Comparison of ENCODE assay signal across 8 cellular contexts in genomic region chr12:122031342-122032216, GRCh38. TPM values are rescaled to one million over a fixed set of nuclear protein-coding genes. Genes with fewer than 3 reads are reported as not detected.
DNase-seq lines count a peak whose midpoint lies in the region; ATAC-seq and TF ChIP-seq lines count a peak whose summit lies in the region.

No MANE protein-coding gene starts in this region.

- H3K79me2 ChIP-seq in neural cell (replicated peaks; ENCODE audit: insufficient read depth, low read length): peaks cover 45% of the 10 kb centered on the region

- TF ChIP-seq EP300 in Ishikawa (IDR thresholded peaks at IDR 0.05; ENCODE audit: borderline replicate concordance): no peak
- no peak for TF ChIP-seq EP300 in neural cell (conservative IDR thresholded peaks at IDR 0.05; ENCODE audit: poor library complexity, severe bottlenecking)

- no peaks in the 10 kb centered on the region for H3K9me3 Mint-ChIP-seq in activated CD4-positive, alpha-beta memory T cell treated with anti-CD3 and anti-CD28 coated beads for 36 hours

- TF ChIP-seq CTCF in epithelial cell of esophagus (IDR thresholded peaks at IDR 0.05; ENCODE audit: insufficient read depth, low read depth, low read length, missing control alignments): peak; percentile 72
- peak; percentile 44 for TF ChIP-seq CTCF in neural cell (IDR thresholded peaks at IDR 0.05; ENCODE audit: poor library complexity, severe bottlenecking)

- DNase-seq in COLO829 (ENCODE audit: low spot score) (peak; percentile 51), epithelial cell of esophagus (ENCODE audit: low read depth) (peak; percentile 47), middle frontal gyrus (ENCODE audit: extremely low spot score, low spot score) (no peak), NCI-H2081 treated with DMSO at 0.1 percent for 48 hours (lab: John Stamatoyannopoulos, UW) (no peak)
- DNase-seq in activated CD4-positive, alpha-beta memory T cell treated with anti-CD3 and anti-CD28 coated beads for 36 hours: peak; percentile 66

- POLR2A ChIA-PET in activated CD4-positive, alpha-beta memory T cell treated with anti-CD3 and anti-CD28 coated beads for 36 hours (lab: Charles Lee): no interaction called here

- no peaks in the 10 kb centered on the region for H3F3A ChIP-seq in neural cell (ENCODE audit: insufficient read depth, low read length, poor library complexity, severe bottlenecking)

- H3K27me3 ChIP-seq in neural cell (ENCODE audit: insufficient read depth, low read depth, low read length): no peaks in the 10 kb centered on the region

- CTCF ChIA-PET in activated CD4-positive, alpha-beta memory T cell treated with anti-CD3 and anti-CD28 coated beads for 36 hours (lab: Charles Lee): interaction anchor here (0.6 kb wide), 1 partner anchor 104 kb away, joined by 3 read pairs; no protein-coding TSS in a partner anchor

- TF ChIP-seq RAD21 in Ishikawa (IDR thresholded peaks at IDR 0.05; ENCODE audit: low read depth) (peak; percentile 36; the same call in 1 of the 2 replicates), neural cell (conservative IDR thresholded peaks at IDR 0.05) (no peak)

- no peaks in the 10 kb centered on the region for H3K36me3 ChIP-seq in neural cell (ENCODE audit: insufficient read depth, low read length)

- H3K4me2 ChIP-seq in neural cell (ENCODE audit: low read length): no peak overlapping the region

- H3K36me3 Mint-ChIP-seq in activated CD4-positive, alpha-beta memory T cell treated with anti-CD3 and anti-CD28 coated beads for 36 hours: peaks cover 4% of the 10 kb centered on the region

- no peak overlapping the region for H3K9ac ChIP-seq in neural cell (ENCODE audit: low read length)

- no peak overlapping the region for H3K27ac Mint-ChIP-seq in activated CD4-positive, alpha-beta memory T cell treated with anti-CD3 and anti-CD28 coated beads for 36 hours

- H3K4me3 ChIP-seq in epithelial cell of esophagus (ENCODE audit: low read length) (no peak overlapping the region), neural cell (ENCODE audit: low read length) (no peak overlapping the region)

- H4K20me1 ChIP-seq in neural cell (ENCODE audit: insufficient read depth): no peaks in the 10 kb centered on the region

- no peaks in the 10 kb centered on the region for H3K9me2 ChIP-seq in neural cell (ENCODE audit: insufficient read depth, low read length)

- no peak for ATAC-seq in HG02852 (IDR thresholded peaks at IDR 0.05; ENCODE audit: unreplicated experiment)

- peaks cover 3% of the 10 kb centered on the region for H3K4me1 Mint-ChIP-seq in activated CD4-positive, alpha-beta memory T cell treated with anti-CD3 and anti-CD28 coated beads for 36 hours (ENCODE audit: low read depth)

- no peak overlapping the region for H3K4me3 Mint-ChIP-seq in activated CD4-positive, alpha-beta memory T cell treated with anti-CD3 and anti-CD28 coated beads for 36 hours

- intact Hi-C loops in activated CD4-positive, alpha-beta memory T cell treated with anti-CD3 and anti-CD28 coated beads for 36 hours (cut with micrococcal nuclease): no loop called here

- H3K27me3 Mint-ChIP-seq in activated CD4-positive, alpha-beta memory T cell treated with anti-CD3 and anti-CD28 coated beads for 36 hours: no peaks in the 10 kb centered on the region

- H2AFZ ChIP-seq in neural cell (ENCODE audit: low read depth, low read length): no peak overlapping the region

- H3K9me3 ChIP-seq in neural cell (ENCODE audit: low read length): no peaks in the 10 kb centered on the region

- H3K27ac ChIP-seq in neural cell (ENCODE audit: low read length): no peak overlapping the region

TF ChIP-seq in Ishikawa, 13 proteins besides CTCF, POLR2A, EP300 and RAD21 (continues in another document):
- TF ChIP-seq FOXM1 (IDR thresholded peaks at IDR 0.05; ENCODE audit: borderline replicate concordance, low read depth): no peak
- TF ChIP-seq TAF1 (IDR thresholded peaks at IDR 0.05; ENCODE audit: low read depth): no peak
- TF ChIP-seq TEAD4 (IDR thresholded peaks at IDR 0.05): no peak
- TF ChIP-seq CEBPB (IDR thresholded peaks at IDR 0.05): no peak
- TF ChIP-seq YY1 (IDR thresholded peaks at IDR 0.05; ENCODE audit: low read depth): no peak
- no peak for TF ChIP-seq TCF12 (IDR thresholded peaks at IDR 0.05; ENCODE audit: low read depth)
- TF ChIP-seq, protein P1, sequence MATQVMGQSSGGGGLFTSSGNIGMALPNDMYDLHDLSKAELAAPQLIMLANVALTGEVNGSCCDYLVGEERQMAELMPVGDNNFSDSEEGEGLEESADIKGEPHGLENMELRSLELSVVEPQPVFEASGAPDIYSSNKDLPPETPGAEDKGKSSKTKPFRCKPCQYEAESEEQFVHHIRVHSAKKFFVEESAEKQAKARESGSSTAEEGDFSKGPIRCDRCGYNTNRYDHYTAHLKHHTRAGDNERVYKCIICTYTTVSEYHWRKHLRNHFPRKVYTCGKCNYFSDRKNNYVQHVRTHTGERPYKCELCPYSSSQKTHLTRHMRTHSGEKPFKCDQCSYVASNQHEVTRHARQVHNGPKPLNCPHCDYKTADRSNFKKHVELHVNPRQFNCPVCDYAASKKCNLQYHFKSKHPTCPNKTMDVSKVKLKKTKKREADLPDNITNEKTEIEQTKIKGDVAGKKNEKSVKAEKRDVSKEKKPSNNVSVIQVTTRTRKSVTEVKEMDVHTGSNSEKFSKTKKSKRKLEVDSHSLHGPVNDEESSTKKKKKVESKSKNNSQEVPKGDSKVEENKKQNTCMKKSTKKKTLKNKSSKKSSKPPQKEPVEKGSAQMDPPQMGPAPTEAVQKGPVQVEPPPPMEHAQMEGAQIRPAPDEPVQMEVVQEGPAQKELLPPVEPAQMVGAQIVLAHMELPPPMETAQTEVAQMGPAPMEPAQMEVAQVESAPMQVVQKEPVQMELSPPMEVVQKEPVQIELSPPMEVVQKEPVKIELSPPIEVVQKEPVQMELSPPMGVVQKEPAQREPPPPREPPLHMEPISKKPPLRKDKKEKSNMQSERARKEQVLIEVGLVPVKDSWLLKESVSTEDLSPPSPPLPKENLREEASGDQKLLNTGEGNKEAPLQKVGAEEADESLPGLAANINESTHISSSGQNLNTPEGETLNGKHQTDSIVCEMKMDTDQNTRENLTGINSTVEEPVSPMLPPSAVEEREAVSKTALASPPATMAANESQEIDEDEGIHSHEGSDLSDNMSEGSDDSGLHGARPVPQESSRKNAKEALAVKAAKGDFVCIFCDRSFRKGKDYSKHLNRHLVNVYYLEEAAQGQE (IDR thresholded peaks at IDR 0.05; ENCODE audit: low read depth): no peak
- TF ChIP-seq, protein P2, sequence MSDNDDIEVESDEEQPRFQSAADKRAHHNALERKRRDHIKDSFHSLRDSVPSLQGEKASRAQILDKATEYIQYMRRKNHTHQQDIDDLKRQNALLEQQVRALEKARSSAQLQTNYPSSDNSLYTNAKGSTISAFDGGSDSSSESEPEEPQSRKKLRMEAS (IDR thresholded peaks at IDR 0.05): no peak

TF ChIP-seq in neural cell, 6 proteins besides CTCF, POLR2A, EP300 and RAD21:
- no peak for TF ChIP-seq TAF1 (IDR thresholded peaks at IDR 0.05; ENCODE audit: low read depth)
- no peak for TF ChIP-seq POLR2AphosphoS5 (IDR thresholded peaks at IDR 0.05)
- TF ChIP-seq, protein P1 (IDR thresholded peaks at IDR 0.05; ENCODE audit: borderline replicate concordance): no peak
- no peak for TF ChIP-seq SMC3 (conservative IDR thresholded peaks at IDR 0.05; ENCODE audit: poor library complexity)
- TF ChIP-seq MXI1 (conservative IDR thresholded peaks at IDR 0.05; ENCODE audit: poor library complexity, severe bottlenecking): no peak
- no peak for TF ChIP-seq EZH2 (IDR thresholded peaks at IDR 0.05; ENCODE audit: borderline replicate concordance, insufficient read depth, low read length, poor library complexity, severe bottlenecking)

RNA-seq across cellular contexts. Expression of gene BCL7A, which starts 9.9 kb away (rescaled TPM):
- 1 to 10 TPM; 3.6 to 4.0 TPM for total RNA-seq in activated CD4-positive, alpha-beta memory T cell treated with anti-CD3 and anti-CD28 coated beads for 36 hours
- 51.3 and 65.6 TPM in 2 replicates for polyA plus RNA-seq in neural cell
- 85.5 and 88.6 TPM in 2 replicates for polyA minus RNA-seq in neural cell

RNA-seq across cellular contexts. Expression of gene MLXIP, which starts 47.0 kb away (rescaled TPM):
- total RNA-seq in activated CD4-positive, alpha-beta memory T cell treated with anti-CD3 and anti-CD28 coated beads for 36 hours: 10 to 100 TPM; 17.5 to 19.6 TPM
- polyA plus RNA-seq in neural cell: 9.2 and 10.1 TPM in 2 replicates
- 13.6 and 14.8 TPM in 2 replicates for polyA minus RNA-seq in neural cell

Comparison
In these comparisons a context has a peak if more than half of its experiments do, and no peak if none do; other contexts are left out.
1. DNase-seq: peak in COLO829 (single experiment), activated CD4-positive, alpha-beta memory T cell treated with anti-CD3 and anti-CD28 coated beads for 36 hours (single experiment) and epithelial cell of esophagus (single experiment); none in middle frontal gyrus (single experiment) and NCI-H2081 treated with DMSO at 0.1 percent for 48 hours (single experiment).